1 cellular context compared by ENCODE assay signal in the genomic region with DNA sequence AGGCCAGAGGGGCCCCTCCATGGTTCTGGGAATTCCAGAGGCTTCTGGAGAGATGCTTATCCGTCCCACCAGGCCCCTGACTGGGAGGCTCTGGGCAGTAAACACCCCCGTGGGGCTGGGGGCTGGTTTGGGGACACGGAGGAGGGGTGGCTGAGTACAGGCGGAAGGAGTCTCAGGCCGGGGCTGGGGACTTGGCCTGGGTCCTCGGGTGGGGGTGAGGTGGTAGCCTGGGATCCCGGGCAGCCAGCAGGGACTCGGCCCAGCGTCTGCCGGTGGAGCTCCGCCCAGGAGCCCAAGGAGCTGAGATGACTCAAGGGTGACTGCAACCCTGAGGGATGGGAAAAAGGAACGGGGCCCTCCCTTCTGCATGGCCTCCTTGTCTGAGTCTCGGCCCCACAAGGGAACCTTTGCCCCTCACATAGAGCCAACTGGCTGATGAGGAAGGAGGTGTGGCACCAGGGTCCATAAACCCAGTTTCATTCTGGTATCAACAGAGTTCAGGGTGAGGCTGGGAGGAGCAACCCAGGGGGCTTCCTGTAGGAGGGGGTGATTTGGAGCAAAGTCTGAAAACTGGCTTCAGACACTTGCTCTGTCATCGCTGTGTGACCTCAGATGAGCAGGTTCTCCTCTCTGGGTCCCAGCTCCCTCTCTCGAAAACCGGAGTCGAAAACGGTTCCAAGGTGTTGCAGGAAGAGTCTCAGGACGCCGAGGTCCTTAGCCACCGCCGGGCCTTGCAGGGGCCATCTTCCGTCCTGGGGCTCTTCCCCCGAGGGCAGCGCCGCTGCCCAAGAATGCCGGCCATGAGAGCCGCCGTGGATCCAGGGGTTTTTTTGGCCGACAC.
TF ChIP-seq lines count a peak whose summit lies in the region.

No MANE protein-coding gene starts in this region.

TF ChIP-seq in K562, 482 proteins besides CTCF, POLR2A, EP300 and RAD21 (continued from another document):
- TF ChIP-seq, protein P1, sequence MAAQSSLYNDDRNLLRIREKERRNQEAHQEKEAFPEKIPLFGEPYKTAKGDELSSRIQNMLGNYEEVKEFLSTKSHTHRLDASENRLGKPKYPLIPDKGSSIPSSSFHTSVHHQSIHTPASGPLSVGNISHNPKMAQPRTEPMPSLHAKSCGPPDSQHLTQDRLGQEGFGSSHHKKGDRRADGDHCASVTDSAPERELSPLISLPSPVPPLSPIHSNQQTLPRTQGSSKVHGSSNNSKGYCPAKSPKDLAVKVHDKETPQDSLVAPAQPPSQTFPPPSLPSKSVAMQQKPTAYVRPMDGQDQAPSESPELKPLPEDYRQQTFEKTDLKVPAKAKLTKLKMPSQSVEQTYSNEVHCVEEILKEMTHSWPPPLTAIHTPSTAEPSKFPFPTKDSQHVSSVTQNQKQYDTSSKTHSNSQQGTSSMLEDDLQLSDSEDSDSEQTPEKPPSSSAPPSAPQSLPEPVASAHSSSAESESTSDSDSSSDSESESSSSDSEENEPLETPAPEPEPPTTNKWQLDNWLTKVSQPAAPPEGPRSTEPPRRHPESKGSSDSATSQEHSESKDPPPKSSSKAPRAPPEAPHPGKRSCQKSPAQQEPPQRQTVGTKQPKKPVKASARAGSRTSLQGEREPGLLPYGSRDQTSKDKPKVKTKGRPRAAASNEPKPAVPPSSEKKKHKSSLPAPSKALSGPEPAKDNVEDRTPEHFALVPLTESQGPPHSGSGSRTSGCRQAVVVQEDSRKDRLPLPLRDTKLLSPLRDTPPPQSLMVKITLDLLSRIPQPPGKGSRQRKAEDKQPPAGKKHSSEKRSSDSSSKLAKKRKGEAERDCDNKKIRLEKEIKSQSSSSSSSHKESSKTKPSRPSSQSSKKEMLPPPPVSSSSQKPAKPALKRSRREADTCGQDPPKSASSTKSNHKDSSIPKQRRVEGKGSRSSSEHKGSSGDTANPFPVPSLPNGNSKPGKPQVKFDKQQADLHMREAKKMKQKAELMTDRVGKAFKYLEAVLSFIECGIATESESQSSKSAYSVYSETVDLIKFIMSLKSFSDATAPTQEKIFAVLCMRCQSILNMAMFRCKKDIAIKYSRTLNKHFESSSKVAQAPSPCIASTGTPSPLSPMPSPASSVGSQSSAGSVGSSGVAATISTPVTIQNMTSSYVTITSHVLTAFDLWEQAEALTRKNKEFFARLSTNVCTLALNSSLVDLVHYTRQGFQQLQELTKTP (IDR thresholded peaks at IDR 0.05; ENCODE audit: low read depth in 1 of 2, partially characterized antibody in 2 of 2), result no peak
- TF ChIP-seq SRSF7 (optimal IDR thresholded peaks at IDR 0.05; ENCODE audit: low read depth, low read length) (no peak), STAG1 (CRISPR knock-in tag; IDR thresholded peaks at IDR 0.05; ENCODE audit: borderline replicate concordance) (no peak), ZFX (CRISPR knock-in tag; IDR thresholded peaks at IDR 0.05) (peak; percentile 25; the same call in 1 of the 2 replicates), MYNN (IDR thresholded peaks at IDR 0.05) (no peak), MYNN (CRISPR knock-in tag; IDR thresholded peaks at IDR 0.05) (no peak), RBM15 (IDR thresholded peaks at IDR 0.05; ENCODE audit: insufficient read depth, low read length) (no peak), ZNF253 (CRISPR knock-in tag; conservative IDR thresholded peaks at IDR 0.05) (no peak), ZNF324 (CRISPR knock-in tag; IDR thresholded peaks at IDR 0.05) (no peak), PHF20 (IDR thresholded peaks at IDR 0.05; ENCODE audit: partially characterized antibody) (peak; percentile 24), ETS2 (tag; IDR thresholded peaks at IDR 0.05; ENCODE audit: borderline replicate concordance, poor library complexity, severe bottlenecking) (no peak), E2F3 (CRISPR knock-in tag; IDR thresholded peaks at IDR 0.05) (no peak), NONO (IDR thresholded peaks at IDR 0.05; ENCODE audit: low read depth in 2 of 2, low read length in 1 of 2) (no peak), ZNF79 (CRISPR knock-in tag; IDR thresholded peaks at IDR 0.05; ENCODE audit: low read depth) (no peak), BDP1 (IDR thresholded peaks at IDR 0.05; ENCODE audit: insufficient read depth, insufficient read length) (no peak), ZNF780A (CRISPR knock-in tag; IDR thresholded peaks at IDR 0.05) (no peak), RBM25 (IDR thresholded peaks at IDR 0.05; ENCODE audit: low read depth, low read length, severe bottlenecking) (peak; percentile 57), MEIS2 (IDR thresholded peaks at IDR 0.05; ENCODE audit: partially characterized antibody) (no peak), MAZ (CRISPR knock-in tag; conservative IDR thresholded peaks at IDR 0.05 in 1 of 2, IDR thresholded peaks at IDR 0.05 in 1 of 2) (no peak), HNRNPL (IDR thresholded peaks at IDR 0.05; ENCODE audit: low read depth, low read length) (no peak), HMG20B (CRISPR knock-in tag; IDR thresholded peaks at IDR 0.05) (no peak), ZFP36 (IDR thresholded peaks at IDR 0.05; ENCODE audit: low read depth, low read length, partially characterized antibody) (peak; percentile 97), BCOR (IDR thresholded peaks at IDR 0.05) (peak; percentile 91), ZNF766 (CRISPR knock-in tag; conservative IDR thresholded peaks at IDR 0.05) (no peak)
- TF ChIP-seq, protein P2, sequence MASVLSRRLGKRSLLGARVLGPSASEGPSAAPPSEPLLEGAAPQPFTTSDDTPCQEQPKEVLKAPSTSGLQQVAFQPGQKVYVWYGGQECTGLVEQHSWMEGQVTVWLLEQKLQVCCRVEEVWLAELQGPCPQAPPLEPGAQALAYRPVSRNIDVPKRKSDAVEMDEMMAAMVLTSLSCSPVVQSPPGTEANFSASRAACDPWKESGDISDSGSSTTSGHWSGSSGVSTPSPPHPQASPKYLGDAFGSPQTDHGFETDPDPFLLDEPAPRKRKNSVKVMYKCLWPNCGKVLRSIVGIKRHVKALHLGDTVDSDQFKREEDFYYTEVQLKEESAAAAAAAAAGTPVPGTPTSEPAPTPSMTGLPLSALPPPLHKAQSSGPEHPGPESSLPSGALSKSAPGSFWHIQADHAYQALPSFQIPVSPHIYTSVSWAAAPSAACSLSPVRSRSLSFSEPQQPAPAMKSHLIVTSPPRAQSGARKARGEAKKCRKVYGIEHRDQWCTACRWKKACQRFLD (CRISPR knock-in tag; IDR thresholded peaks at IDR 0.05), result no peak
- TF ChIP-seq, protein P3, sequence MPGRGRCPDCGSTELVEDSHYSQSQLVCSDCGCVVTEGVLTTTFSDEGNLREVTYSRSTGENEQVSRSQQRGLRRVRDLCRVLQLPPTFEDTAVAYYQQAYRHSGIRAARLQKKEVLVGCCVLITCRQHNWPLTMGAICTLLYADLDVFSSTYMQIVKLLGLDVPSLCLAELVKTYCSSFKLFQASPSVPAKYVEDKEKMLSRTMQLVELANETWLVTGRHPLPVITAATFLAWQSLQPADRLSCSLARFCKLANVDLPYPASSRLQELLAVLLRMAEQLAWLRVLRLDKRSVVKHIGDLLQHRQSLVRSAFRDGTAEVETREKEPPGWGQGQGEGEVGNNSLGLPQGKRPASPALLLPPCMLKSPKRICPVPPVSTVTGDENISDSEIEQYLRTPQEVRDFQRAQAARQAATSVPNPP (IDR thresholded peaks at IDR 0.05; ENCODE audit: borderline replicate concordance, insufficient read depth, insufficient read length), result no peak
- TF ChIP-seq, protein P4, sequence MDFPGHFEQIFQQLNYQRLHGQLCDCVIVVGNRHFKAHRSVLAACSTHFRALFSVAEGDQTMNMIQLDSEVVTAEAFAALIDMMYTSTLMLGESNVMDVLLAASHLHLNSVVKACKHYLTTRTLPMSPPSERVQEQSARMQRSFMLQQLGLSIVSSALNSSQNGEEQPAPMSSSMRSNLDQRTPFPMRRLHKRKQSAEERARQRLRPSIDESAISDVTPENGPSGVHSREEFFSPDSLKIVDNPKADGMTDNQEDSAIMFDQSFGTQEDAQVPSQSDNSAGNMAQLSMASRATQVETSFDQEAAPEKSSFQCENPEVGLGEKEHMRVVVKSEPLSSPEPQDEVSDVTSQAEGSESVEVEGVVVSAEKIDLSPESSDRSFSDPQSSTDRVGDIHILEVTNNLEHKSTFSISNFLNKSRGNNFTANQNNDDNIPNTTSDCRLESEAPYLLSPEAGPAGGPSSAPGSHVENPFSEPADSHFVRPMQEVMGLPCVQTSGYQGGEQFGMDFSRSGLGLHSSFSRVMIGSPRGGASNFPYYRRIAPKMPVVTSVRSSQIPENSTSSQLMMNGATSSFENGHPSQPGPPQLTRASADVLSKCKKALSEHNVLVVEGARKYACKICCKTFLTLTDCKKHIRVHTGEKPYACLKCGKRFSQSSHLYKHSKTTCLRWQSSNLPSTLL (IDR thresholded peaks at IDR 0.05), result no peak
- TF ChIP-seq, protein P5, sequence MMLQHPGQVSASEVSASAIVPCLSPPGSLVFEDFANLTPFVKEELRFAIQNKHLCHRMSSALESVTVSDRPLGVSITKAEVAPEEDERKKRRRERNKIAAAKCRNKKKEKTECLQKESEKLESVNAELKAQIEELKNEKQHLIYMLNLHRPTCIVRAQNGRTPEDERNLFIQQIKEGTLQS (IDR thresholded peaks at IDR 0.05), result peak; percentile 37; the same call in 1 of the 2 replicates
- TF ChIP-seq, protein P5 (CRISPR knock-in tag; conservative IDR thresholded peaks at IDR 0.05), result no peak
- TF ChIP-seq, protein P6, sequence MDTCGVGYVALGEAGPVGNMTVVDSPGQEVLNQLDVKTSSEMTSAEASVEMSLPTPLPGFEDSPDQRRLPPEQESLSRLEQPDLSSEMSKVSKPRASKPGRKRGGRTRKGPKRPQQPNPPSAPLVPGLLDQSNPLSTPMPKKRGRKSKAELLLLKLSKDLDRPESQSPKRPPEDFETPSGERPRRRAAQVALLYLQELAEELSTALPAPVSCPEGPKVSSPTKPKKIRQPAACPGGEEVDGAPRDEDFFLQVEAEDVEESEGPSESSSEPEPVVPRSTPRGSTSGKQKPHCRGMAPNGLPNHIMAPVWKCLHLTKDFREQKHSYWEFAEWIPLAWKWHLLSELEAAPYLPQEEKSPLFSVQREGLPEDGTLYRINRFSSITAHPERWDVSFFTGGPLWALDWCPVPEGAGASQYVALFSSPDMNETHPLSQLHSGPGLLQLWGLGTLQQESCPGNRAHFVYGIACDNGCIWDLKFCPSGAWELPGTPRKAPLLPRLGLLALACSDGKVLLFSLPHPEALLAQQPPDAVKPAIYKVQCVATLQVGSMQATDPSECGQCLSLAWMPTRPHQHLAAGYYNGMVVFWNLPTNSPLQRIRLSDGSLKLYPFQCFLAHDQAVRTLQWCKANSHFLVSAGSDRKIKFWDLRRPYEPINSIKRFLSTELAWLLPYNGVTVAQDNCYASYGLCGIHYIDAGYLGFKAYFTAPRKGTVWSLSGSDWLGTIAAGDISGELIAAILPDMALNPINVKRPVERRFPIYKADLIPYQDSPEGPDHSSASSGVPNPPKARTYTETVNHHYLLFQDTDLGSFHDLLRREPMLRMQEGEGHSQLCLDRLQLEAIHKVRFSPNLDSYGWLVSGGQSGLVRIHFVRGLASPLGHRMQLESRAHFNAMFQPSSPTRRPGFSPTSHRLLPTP (IDR thresholded peaks at IDR 0.05; ENCODE audit: borderline replicate concordance, extremely low read depth, insufficient read length), result peak; percentile 25
- TF ChIP-seq, protein P7, sequence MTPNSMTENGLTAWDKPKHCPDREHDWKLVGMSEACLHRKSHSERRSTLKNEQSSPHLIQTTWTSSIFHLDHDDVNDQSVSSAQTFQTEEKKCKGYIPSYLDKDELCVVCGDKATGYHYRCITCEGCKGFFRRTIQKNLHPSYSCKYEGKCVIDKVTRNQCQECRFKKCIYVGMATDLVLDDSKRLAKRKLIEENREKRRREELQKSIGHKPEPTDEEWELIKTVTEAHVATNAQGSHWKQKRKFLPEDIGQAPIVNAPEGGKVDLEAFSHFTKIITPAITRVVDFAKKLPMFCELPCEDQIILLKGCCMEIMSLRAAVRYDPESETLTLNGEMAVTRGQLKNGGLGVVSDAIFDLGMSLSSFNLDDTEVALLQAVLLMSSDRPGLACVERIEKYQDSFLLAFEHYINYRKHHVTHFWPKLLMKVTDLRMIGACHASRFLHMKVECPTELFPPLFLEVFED (CRISPR knock-in tag; conservative IDR thresholded peaks at IDR 0.05), result no peak
